23 cellular contexts compared by ENCODE assay signal in the genomic region with DNA sequence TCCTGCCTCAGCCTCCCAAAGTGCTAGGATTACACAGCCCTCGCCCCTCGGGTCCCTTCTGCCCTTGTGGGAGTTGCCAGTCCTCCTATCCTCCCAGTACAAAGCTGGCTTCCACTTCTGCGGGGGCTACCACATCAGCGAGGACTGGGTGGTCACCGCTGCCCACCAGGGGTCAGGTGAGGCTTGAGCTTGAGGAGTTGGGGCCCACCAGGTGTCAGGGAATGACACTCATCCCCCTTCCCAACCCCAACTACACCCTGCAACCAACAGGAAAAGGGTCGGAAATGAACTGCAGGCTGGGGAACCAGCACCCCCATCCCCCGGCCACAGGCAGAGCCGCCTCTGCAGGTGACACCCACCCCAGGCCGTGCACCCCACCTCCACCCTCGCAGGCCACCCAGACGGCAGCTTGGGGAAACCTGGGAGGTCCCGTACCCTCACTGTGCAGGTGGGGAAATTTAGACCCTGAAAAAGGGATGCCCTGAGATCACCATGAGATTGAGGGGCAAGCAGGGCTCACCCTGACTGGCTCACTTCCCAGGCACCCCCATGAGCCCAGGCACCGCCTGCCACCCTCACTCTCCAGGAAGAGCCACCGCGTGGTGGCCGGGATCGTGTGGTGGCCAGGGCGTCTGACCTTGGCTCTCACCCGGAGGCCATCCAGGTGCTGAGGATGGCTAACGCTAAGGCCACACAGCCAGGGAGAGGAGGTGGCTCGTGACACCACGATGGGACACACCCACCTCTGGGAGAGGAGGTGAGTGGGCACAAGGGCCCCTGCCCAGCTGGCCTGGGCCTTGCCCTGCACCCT. TPM values are rescaled to one million over a fixed set of nuclear protein-coding genes. Genes with fewer than 3 reads are reported as not detected.
DNase-seq lines count a peak whose midpoint lies in the region; ATAC-seq and TF ChIP-seq lines count a peak whose summit lies in the region.
"Had no signal": no experiment of that assay in that cellular context is flagged by ENCODE, and none has a peak within 500 bp of the region (broad histone marks: within the 10 kb centered on the region; RNA-seq: fewer than 3 reads in every experiment).

No MANE protein-coding gene starts in this region.

- intact Hi-C loops in Calu3 (cut with micrococcal nuclease; ENCODE audit: unreplicated experiment) (no loop called here), PC-3 (cut with micrococcal nuclease) (no loop called here)

- H2AFZ ChIP-seq in PC-3 (ENCODE audit: low read length) = no peak overlapping the region
- H2AFZ ChIP-seq: hepatocyte had no signal

- H3K4me3 Mint-ChIP-seq in Calu3 (ENCODE audit: low read depth, unreplicated experiment) = no peak overlapping the region
- no peak overlapping the region for H3K4me3 Mint-ChIP-seq in activated CD4-positive, alpha-beta T cell treated with anti-CD3 and anti-CD28 coated beads, Interleukin-2, amount 10 ng/mL, durations not matched to agents 7 days and 5 days
- H3K4me3 Mint-ChIP-seq: activated naive CD8-positive, alpha-beta T cell; brain; dendritic cell treated with granulocyte-macrophage colony-stimulating factor and Interleukin-4, amounts not matched to agents 40 ng/mL and 50 ng/mL, for 4 days; naive B cell; stimulated activated naive B cell treated with anti-CD40 and anti-IgM and Interleukin-4, amounts not matched to agents 10 μg/mL and 1 μg/mL and 100 μg/mL, for 72 hours had no signal

- H3K4me3 ChIP-seq in PC-3 (ENCODE audit: low read length) = no peak overlapping the region
- H3K4me3 ChIP-seq: hepatocyte, ovary, sigmoid colon, thoracic aorta had no signal

- no peaks in the 10 kb centered on the region for H3K4me1 ChIP-seq in PC-3 (ENCODE audit: insufficient read depth, low read length)
- H3K4me1 ChIP-seq: sigmoid colon had no signal

- no peak overlapping the region for H3K27ac ChIP-seq in PC-3 (ENCODE audit: low read length)
- H3K27ac ChIP-seq: hepatocyte, ovary, sigmoid colon, thoracic aorta had no signal

- no peak overlapping the region for H3K4me2 ChIP-seq in PC-3 (ENCODE audit: low read length)
- H3K4me2 ChIP-seq: hepatocyte had no signal

- no peaks in the 10 kb centered on the region for H4K20me1 ChIP-seq in PC-3 (ENCODE audit: low read length)

- peak overlapping the region; percentile 77 for H3K27ac Mint-ChIP-seq in Calu3 (ENCODE audit: unreplicated experiment)
- no peak overlapping the region for H3K27ac Mint-ChIP-seq in activated CD4-positive, alpha-beta T cell treated with anti-CD3 and anti-CD28 coated beads, Interleukin-2, amount 10 ng/mL, durations not matched to agents 7 days and 5 days
- H3K27ac Mint-ChIP-seq: activated naive CD8-positive, alpha-beta T cell; dendritic cell treated with granulocyte-macrophage colony-stimulating factor and Interleukin-4, amounts not matched to agents 40 ng/mL and 50 ng/mL, for 4 days; naive B cell; stimulated activated naive B cell treated with anti-CD40 and anti-IgM and Interleukin-4, amounts not matched to agents 10 μg/mL and 1 μg/mL and 100 μg/mL, for 72 hours had no signal

- H3K36me3 Mint-ChIP-seq in Calu3 (ENCODE audit: insufficient read depth, unreplicated experiment) = peaks cover 78% of the 10 kb centered on the region
- no peaks in the 10 kb centered on the region for H3K36me3 Mint-ChIP-seq in activated CD4-positive, alpha-beta T cell treated with anti-CD3 and anti-CD28 coated beads, Interleukin-2, amount 10 ng/mL, durations not matched to agents 7 days and 5 days (ENCODE audit: low read depth)
- H3K36me3 Mint-ChIP-seq: activated naive CD8-positive, alpha-beta T cell; naive B cell; stimulated activated naive B cell treated with anti-CD40 and anti-IgM and Interleukin-4, amounts not matched to agents 10 μg/mL and 1 μg/mL and 100 μg/mL, for 72 hours had no signal

- ATAC-seq in PC-3 = peak; percentile 14; the same call in 1 of the 2 replicates
- peak; percentile 33 for ATAC-seq in left lobe of liver
- no peak for ATAC-seq in GM18907 (IDR thresholded peaks at IDR 0.05; ENCODE audit: unreplicated experiment)
- ATAC-seq: activated CD4-positive, CD25-positive, alpha-beta regulatory T cell treated with anti-CD3 and anti-CD28 coated beads, Interleukin-2, amount 50 U/mL, for 24 hours; stimulated activated naive B cell treated with anti-CD40 and anti-IgM and Interleukin-4, amounts not matched to agents 10 μg/mL and 1 μg/mL and 100 μg/mL, for 72 hours had no signal

- no peaks in the 10 kb centered on the region for H3K9me3 Mint-ChIP-seq in Calu3 (ENCODE audit: low read depth, unreplicated experiment)
- no peaks in the 10 kb centered on the region for H3K9me3 Mint-ChIP-seq in activated CD4-positive, alpha-beta T cell treated with anti-CD3 and anti-CD28 coated beads, Interleukin-2, amount 10 ng/mL, durations not matched to agents 7 days and 5 days
- H3K9me3 Mint-ChIP-seq: brain; dendritic cell treated with granulocyte-macrophage colony-stimulating factor and Interleukin-4, amounts not matched to agents 40 ng/mL and 50 ng/mL, for 4 days; stimulated activated naive B cell treated with anti-CD40 and anti-IgM and Interleukin-4, amounts not matched to agents 10 μg/mL and 1 μg/mL and 100 μg/mL, for 72 hours had no signal

- CTCF ChIA-PET in Calu3 (lab: Charles Lee) = no interaction called here
- CTCF ChIA-PET in PC-3 (lab: Charles Lee) = no interaction called here
- CTCF ChIA-PET in activated CD4-positive, alpha-beta T cell treated with anti-CD3 and anti-CD28 coated beads, Interleukin-2, amount 10 ng/mL, durations not matched to agents 7 days and 5 days (lab: Charles Lee) = no interaction called here

- no peaks in the 10 kb centered on the region for H3K9me3 ChIP-seq in PC-3 (ENCODE audit: low read length)
- H3K9me3 ChIP-seq: ovary, sigmoid colon, thoracic aorta had no signal

- peaks cover 9% of the 10 kb centered on the region for H3K4me1 Mint-ChIP-seq in Calu3 (ENCODE audit: low read depth, unreplicated experiment)
- no peaks in the 10 kb centered on the region for H3K4me1 Mint-ChIP-seq in activated CD4-positive, alpha-beta T cell treated with anti-CD3 and anti-CD28 coated beads, Interleukin-2, amount 10 ng/mL, durations not matched to agents 7 days and 5 days
- H3K4me1 Mint-ChIP-seq: brain; naive B cell; stimulated activated naive B cell treated with anti-CD40 and anti-IgM and Interleukin-4, amounts not matched to agents 10 μg/mL and 1 μg/mL and 100 μg/mL, for 72 hours had no signal

- H3K9ac ChIP-seq in PC-3 (ENCODE audit: low read length) = no peak overlapping the region

- H3K79me2 ChIP-seq in PC-3 (ENCODE audit: low read length) = no peaks in the 10 kb centered on the region

- no peaks in the 10 kb centered on the region for H3F3A ChIP-seq in PC-3 (ENCODE audit: low read length, unreplicated experiment)

- H3K9me2 ChIP-seq in PC-3 (replicated peaks; ENCODE audit: low read length) = no peaks in the 10 kb centered on the region

- DNase-seq in Calu3 (no peak), PC-3 (no peak), left lobe of liver (ENCODE audit: low spot score) (no peak), KG1 (lab: John Stamatoyannopoulos, UW) (no peak)
- DNase-seq in activated CD4-positive, alpha-beta T cell treated with anti-CD3 and anti-CD28 coated beads, Interleukin-2, amount 10 ng/mL, durations not matched to agents 7 days and 5 days = no peak
- DNase-seq: activated CD8-positive, alpha-beta memory T cell treated with anti-CD3 and anti-CD28 coated beads for 24 hours; activated T-cell treated with anti-CD3 and anti-CD28 coated beads, Interleukin-2, amount 50 U/mL, for 48 hours; DMS79 treated with DMSO at 0.1 percent for 48 hours; HFFc6; naive B cell; NCI-H1930; NCI-H345; ovary; sigmoid colon; stimulated activated naive B cell treated with anti-CD40 and anti-IgM and Interleukin-4, amounts not matched to agents 10 μg/mL and 1 μg/mL and 100 μg/mL, for 72 hours; T1000 had no signal

- POLR2A ChIA-PET in PC-3 (lab: Charles Lee; ENCODE audit: unreplicated experiment) = no interaction called here
- POLR2A ChIA-PET in activated CD4-positive, alpha-beta T cell treated with anti-CD3 and anti-CD28 coated beads, Interleukin-2, amount 10 ng/mL, durations not matched to agents 7 days and 5 days (lab: Charles Lee) = no interaction called here

- peaks cover 8% of the 10 kb centered on the region for H3K36me3 ChIP-seq in PC-3 (ENCODE audit: low read depth, low read length)
- H3K36me3 ChIP-seq: ovary had no signal

- TF ChIP-seq CTCF in Calu3 (IDR thresholded peaks at IDR 0.05; ENCODE audit: unreplicated experiment) (no peak), PC-3 (conservative IDR thresholded peaks at IDR 0.05; ENCODE audit: low read depth, low read length) (no peak)

- H3K27me3 ChIP-seq in PC-3 (ENCODE audit: low read length) = no peaks in the 10 kb centered on the region
- H3K27me3 ChIP-seq: hepatocyte, ovary had no signal

- H3K27me3 Mint-ChIP-seq in Calu3 (ENCODE audit: unreplicated experiment) = peaks cover 26% of the 10 kb centered on the region
- H3K27me3 Mint-ChIP-seq in activated CD4-positive, alpha-beta T cell treated with anti-CD3 and anti-CD28 coated beads, Interleukin-2, amount 10 ng/mL, durations not matched to agents 7 days and 5 days = no peaks in the 10 kb centered on the region
- H3K27me3 Mint-ChIP-seq: brain had no signal

- BruUV-seq in Calu3 (replicated peaks; lab: Mats Ljungman, UMichigan) (no TSS peak), PC-3 (replicated peaks; lab: Mats Ljungman, UMichigan) (no TSS peak)

RNA-seq across cellular contexts. Expression of gene CTRB1, which starts 8.0 kb away (rescaled TPM):
- total RNA-seq in Calu3 (2022) (not detected in 2 replicates), PC-3 (2014; rRNA removed) (not detected in 2 replicates), left lobe of liver (9.7 TPM)
- total RNA-seq in activated CD4-positive, alpha-beta T cell treated with anti-CD3 and anti-CD28 coated beads, Interleukin-2, amount 10 ng/mL, durations not matched to agents 7 days and 5 days = not detected
- total RNA-seq: hepatocyte, HFFc6, sigmoid colon had no signal

RNA-seq across cellular contexts. Expression of gene CTRB2, which starts 19.8 kb away (rescaled TPM):
- total RNA-seq in Calu3 (2022) (0.76 TPM in 1 of 2 replicates, not detected in the other), PC-3 (2014; rRNA removed) (not detected in 2 replicates), left lobe of liver (12.7 TPM)
- not detected for total RNA-seq in activated CD4-positive, alpha-beta T cell treated with anti-CD3 and anti-CD28 coated beads, Interleukin-2, amount 10 ng/mL, durations not matched to agents 7 days and 5 days
- total RNA-seq: hepatocyte, HFFc6, sigmoid colon had no signal

RNA-seq across cellular contexts. Expression of gene BCAR1, which starts 24.7 kb away (rescaled TPM):
- total RNA-seq in Calu3 (2022) = 153 and 168 TPM in 2 replicates
- total RNA-seq in PC-3 (2014; rRNA removed) = 49.3 and 68.0 TPM in 2 replicates
- 39.2 TPM for total RNA-seq in left lobe of liver
- under 1 TPM in 1 of 2 experiments, not detected in 1; 0.04 TPM for total RNA-seq in activated CD4-positive, alpha-beta T cell treated with anti-CD3 and anti-CD28 coated beads, Interleukin-2, amount 10 ng/mL, durations not matched to agents 7 days and 5 days

Comparison
In these comparisons a context has a peak if more than half of its experiments do, and no peak if none do; other contexts are left out.
1. RNA of gene CTRB1, which starts 8.0 kb away (total RNA-seq): 9.7 TPM in left lobe of liver (single experiment); not detected in Calu3, not detected in PC-3 and not detected in activated CD4-positive, alpha-beta T cell treated with anti-CD3 and anti-CD28 coated beads, Interleukin-2, amount 10 ng/mL, durations not matched to agents 7 days and 5 days; every median in the first group is over 10 times any median in the second.
2. RNA of gene BCAR1, which starts 24.7 kb away (total RNA-seq): 153 to 168 TPM in Calu3, 49.3 to 68.0 TPM in PC-3 and 39.2 TPM in left lobe of liver (single experiment); 0.04 TPM in activated CD4-positive, alpha-beta T cell treated with anti-CD3 and anti-CD28 coated beads, Interleukin-2, amount 10 ng/mL, durations not matched to agents 7 days and 5 days; every median in the first group is over 10 times any median in the second.